Comparison of ENCODE assay signal across 8 cellular contexts in genomic region chr11:36375348-36376314, GRCh38.
A peak's percentile ranks its signal among the peaks of the same experiment; 100 is the strongest.
DNase-seq lines count a peak whose midpoint lies in the region; ATAC-seq, FAIRE-seq and TF ChIP-seq lines count a peak whose summit lies in the region.

No MANE protein-coding gene starts in this region.

- H3K9ac ChIP-seq in mammary epithelial cell (ENCODE audit: insufficient read depth, low read length), result no peak overlapping the region

- H3K36me3 ChIP-seq in cardiac muscle cell, result no peaks in the 10 kb centered on the region
- H3K36me3 ChIP-seq in mammary epithelial cell (ENCODE audit: insufficient read depth, low read length), result peaks cover 3% of the 10 kb centered on the region
- no peaks in the 10 kb centered on the region for H3K36me3 ChIP-seq in gastroesophageal sphincter

- no peak for DNase-seq in cardiac muscle cell (ENCODE audit: low read depth in 1 of 2, low spot score in 1 of 2)
- no peak for DNase-seq in left ventricle myocardium superior
- DNase-seq in mammary epithelial cell, result no peak
- DNase-seq in urothelium cell line (ENCODE audit: low spot score), result peak; percentile 23
- no peak for DNase-seq in GM19239 (ENCODE audit: insufficient read length, low spot score)

- no peaks in the 10 kb centered on the region for H4K20me1 ChIP-seq in mammary epithelial cell (ENCODE audit: insufficient read depth, low read length)

- peaks cover 34% of the 10 kb centered on the region for H3K79me2 ChIP-seq in mammary epithelial cell (ENCODE audit: insufficient read depth, low read length)

- H3K27ac ChIP-seq in cardiac muscle cell, result no peak overlapping the region
- H3K27ac ChIP-seq in mammary epithelial cell (ENCODE audit: insufficient read depth, low read depth, low read length), result no peak overlapping the region
- peak overlapping the region in 1 of 4 donors; percentile 64 for H3K27ac ChIP-seq in gastroesophageal sphincter

- no peak for TF ChIP-seq EP300 in gastroesophageal sphincter (IDR thresholded peaks at IDR 0.05)

- no peak for TF ChIP-seq POLR2A in gastroesophageal sphincter (IDR thresholded peaks at IDR 0.05)

- H3K4me2 ChIP-seq in mammary epithelial cell (ENCODE audit: insufficient read depth, low read depth, low read length), result peak overlapping the region; percentile 81

- ATAC-seq in left ventricle myocardium superior (no peak), gastroesophageal sphincter (no peak), GM21360 (IDR thresholded peaks at IDR 0.05; ENCODE audit: unreplicated experiment) (no peak)

- no peaks in the 10 kb centered on the region for H3K9me3 ChIP-seq in cardiac muscle cell (ENCODE audit: low read depth)
- H3K9me3 ChIP-seq in mammary epithelial cell (replicated peaks; ENCODE audit: insufficient read depth, low read length), result no peaks in the 10 kb centered on the region
- no peaks in the 10 kb centered on the region for H3K9me3 ChIP-seq in mononuclear cell (ENCODE audit: low read depth, low read length)
- H3K9me3 ChIP-seq in gastroesophageal sphincter, result no peaks in the 10 kb centered on the region

- peaks cover 75% of the 10 kb centered on the region for H3K27me3 ChIP-seq in cardiac muscle cell
- no peaks in the 10 kb centered on the region for H3K27me3 ChIP-seq in mammary epithelial cell (ENCODE audit: insufficient read depth, low read length)
- H3K27me3 ChIP-seq in mononuclear cell (ENCODE audit: insufficient read depth, low read length), result peaks cover 23% of the 10 kb centered on the region
- H3K27me3 ChIP-seq in gastroesophageal sphincter, result peaks cover 75% of the 10 kb centered on the region

- dilution Hi-C loops in mammary epithelial cell (cut with HindIII; ENCODE audit: low sequenced_read_pairs), result no loop called here

- peak overlapping the region; percentile 92 for H2AFZ ChIP-seq in mammary epithelial cell (ENCODE audit: low read depth, low read length)

- CTCF ChIA-PET in mammary epithelial cell (lab: Charles Lee; ENCODE audit: low non-redundant PET), result interaction anchor here (0.6 kb wide), 1 partner anchor 220 kb away, joined by 3 read pairs; no protein-coding TSS in a partner anchor

- in situ Hi-C loops in mammary epithelial cell (cut with MboI; ENCODE audit: low sequenced_read_pairs in 2 of 2), result no loop called here

- FAIRE-seq in urothelium cell line (lab: Jason Lieb, UNC), result no peak
- FAIRE-seq in GM19239 (lab: Jason Lieb, UNC), result no peak

- WGBS in mammary epithelial cell (ENCODE audit: low coverage, missing lambda C conversion rate), result 86% methylated on average over 10 of the region's 18 CpGs
- WGBS in gastroesophageal sphincter (ENCODE audit: low coverage in 1 of 2), 2 donors, result 21 to 47% methylated on average over 10 to 11 of the region's 18 CpGs

- H3K4me1 ChIP-seq in cardiac muscle cell (ENCODE audit: low read depth) (no peaks in the 10 kb centered on the region), mammary epithelial cell (ENCODE audit: insufficient read depth, low read length) (peaks cover 9% of the 10 kb centered on the region), mononuclear cell (ENCODE audit: insufficient read depth, low read length) (peaks cover 50% of the 10 kb centered on the region), gastroesophageal sphincter (peaks cover 0 to 26% (median 0%) of the 10 kb centered on the region in 3 donors)

- TF ChIP-seq CTCF in cardiac muscle cell (IDR thresholded peaks at IDR 0.05; ENCODE audit: low read depth, low read length), result no peak
- TF ChIP-seq CTCF in mammary epithelial cell (conservative IDR thresholded peaks at IDR 0.05 in 1 of 2, IDR thresholded peaks at IDR 0.05 in 1 of 2; ENCODE audit: extremely low read depth in 1 of 2, insufficient read depth in 1 of 2, low read depth in 1 of 2, low read length in 2 of 2), result no peak
- no peak for TF ChIP-seq CTCF in gastroesophageal sphincter (IDR thresholded peaks at IDR 0.05)

- intact Hi-C loops in left ventricle myocardium superior (cut with micrococcal nuclease), result no loop called here
- intact Hi-C loops in mammary epithelial cell (cut with micrococcal nuclease), result loop anchor here (2.0 to 5.0 kb wide), 4 partner anchors 43 to 103 kb away; no protein-coding TSS in a partner anchor

- BruUV-seq in mammary epithelial cell (replicated peaks; lab: Mats Ljungman, UMichigan), result no TSS peak

- H3K4me3 ChIP-seq in cardiac muscle cell (peak overlapping the region; percentile 39), mammary epithelial cell (replicated peaks in 1 of 3; ENCODE audit: insufficient read depth in 1 of 3, low read depth in 2 of 3, low read length in 3 of 3) (peak overlapping the region; percentile 56 to 84 (median 67)), mononuclear cell (ENCODE audit: low read length) (peak overlapping the region; percentile 63), gastroesophageal sphincter (peak overlapping the region in 1 of 2 donors; percentile 58)
